In genomic region chr1:232990729-232991128, GRCh38 we compare ENCODE assay signal across 18 cellular contexts. TPM values are rescaled to one million over a fixed set of nuclear protein-coding genes. Genes with fewer than 3 reads are reported as not detected.
DNase-seq lines count a peak whose midpoint lies in the region; ATAC-seq lines count a peak whose summit lies in the region.
"Had no signal": no experiment of that assay in that cellular context is flagged by ENCODE, and none has a peak within 500 bp of the region (broad histone marks: within the 10 kb centered on the region; RNA-seq: fewer than 3 reads in every experiment).

No MANE protein-coding gene starts in this region.

- DNase-seq in activated naive CD8-positive, alpha-beta T cell treated with anti-CD3 and anti-CD28 coated beads, Interleukin-2, amount 10 ng/mL, durations not matched to agents 7 days and 5 days, result no peak
- no peak for DNase-seq in activated naive CD8-positive, alpha-beta T cell treated with anti-CD3 and anti-CD28 coated beads for 36 hours
- DNase-seq in neuronal stem cell (ENCODE audit: low spot score) (no peak), activated T-cell treated with anti-CD3 and anti-CD28 coated beads for 4 hours (no peak)
- DNase-seq in stimulated activated naive CD4-positive, alpha-beta T cell (lab: John Stamatoyannopoulos, UW), result no peak
- DNase-seq: ACHN; BE2C; C1 segment of cervical spinal cord; CD4-positive, CD25-positive, alpha-beta regulatory T cell; CD8-positive, alpha-beta memory T cell; COR-L47; DMS 273 treated with DMSO at 0.1 percent for 48 hours; DMS53; GM23248 had no signal

- H3K27ac Mint-ChIP-seq in activated naive CD8-positive, alpha-beta T cell treated with anti-CD3 and anti-CD28 coated beads, Interleukin-2, amount 10 ng/mL, durations not matched to agents 7 days and 5 days, result no peak overlapping the region
- no peak overlapping the region for H3K27ac Mint-ChIP-seq in activated naive CD8-positive, alpha-beta T cell treated with anti-CD3 and anti-CD28 coated beads for 36 hours
- no peak overlapping the region for H3K27ac Mint-ChIP-seq in stimulated activated memory B cell treated with anti-CD40 and anti-IgM and Interleukin-4, amounts not matched to agents 10 μg/mL and 1 μg/mL and 100 μg/mL, for 72 hours

- H3K27me3 Mint-ChIP-seq in activated naive CD8-positive, alpha-beta T cell treated with anti-CD3 and anti-CD28 coated beads, Interleukin-2, amount 10 ng/mL, durations not matched to agents 7 days and 5 days, result no peaks in the 10 kb centered on the region
- no peaks in the 10 kb centered on the region for H3K27me3 Mint-ChIP-seq in activated naive CD8-positive, alpha-beta T cell treated with anti-CD3 and anti-CD28 coated beads for 36 hours
- H3K27me3 Mint-ChIP-seq in stimulated activated memory B cell treated with anti-CD40 and anti-IgM and Interleukin-4, amounts not matched to agents 10 μg/mL and 1 μg/mL and 100 μg/mL, for 72 hours, result no peaks in the 10 kb centered on the region
- H3K27me3 Mint-ChIP-seq: CD4-positive, CD25-positive, alpha-beta regulatory T cell; CD8-positive, alpha-beta memory T cell had no signal

- H3K4me3 Mint-ChIP-seq in activated naive CD8-positive, alpha-beta T cell treated with anti-CD3 and anti-CD28 coated beads, Interleukin-2, amount 10 ng/mL, durations not matched to agents 7 days and 5 days, result no peak overlapping the region
- H3K4me3 Mint-ChIP-seq in activated naive CD8-positive, alpha-beta T cell treated with anti-CD3 and anti-CD28 coated beads for 36 hours, result no peak overlapping the region
- no peak overlapping the region for H3K4me3 Mint-ChIP-seq in stimulated activated memory B cell treated with anti-CD40 and anti-IgM and Interleukin-4, amounts not matched to agents 10 μg/mL and 1 μg/mL and 100 μg/mL, for 72 hours
- H3K4me3 Mint-ChIP-seq: CD4-positive, CD25-positive, alpha-beta regulatory T cell; CD8-positive, alpha-beta memory T cell had no signal

- H3K23ac ChIP-seq in neuronal stem cell (ENCODE audit: low read depth, low read length, poor library complexity), result peak overlapping the region; percentile 80

- peak; percentile 30 for ATAC-seq in activated naive CD8-positive, alpha-beta T cell treated with anti-CD3 and anti-CD28 coated beads, Interleukin-2, amount 10 ng/mL, durations not matched to agents 7 days and 5 days (ENCODE audit: low read depth)
- ATAC-seq in stimulated activated memory B cell treated with anti-CD40 and anti-IgM and Interleukin-4, amounts not matched to agents 10 μg/mL and 1 μg/mL and 100 μg/mL, for 72 hours, result peak; percentile 20
- ATAC-seq in GM18502 (IDR thresholded peaks at IDR 0.05; ENCODE audit: poor library complexity, unreplicated experiment), result no peak

- peaks cover 24% of the 10 kb centered on the region for H3K9me3 ChIP-seq in KOPT-K1 (ENCODE audit: insufficient read depth, low read length, poor library complexity, severe bottlenecking)
- peaks cover 7 to 12% of the 10 kb centered on the region in 2 donors for H3K9me3 ChIP-seq in neuronal stem cell (replicated peaks in 1 of 2; ENCODE audit: control insufficient read depth in 2 of 2, insufficient read depth in 1 of 2, low read depth in 1 of 2, low read length in 2 of 2)
- H3K9me3 ChIP-seq: BE2C had no signal

- no peak overlapping the region for H3K4me2 ChIP-seq in neuronal stem cell (ENCODE audit: insufficient read depth, low read length, poor library complexity, severe bottlenecking)

- POLR2A ChIA-PET in activated naive CD8-positive, alpha-beta T cell treated with anti-CD3 and anti-CD28 coated beads, Interleukin-2, amount 10 ng/mL, durations not matched to agents 7 days and 5 days (lab: Charles Lee), result no interaction called here

- no peaks in the 10 kb centered on the region for H3K27me3 ChIP-seq in neuronal stem cell (ENCODE audit: control insufficient read depth in 3 of 3, insufficient read depth in 3 of 3, low read depth in 1 of 3, low read length in 3 of 3)
- H3K27me3 ChIP-seq: BE2C had no signal

- H3K9me3 Mint-ChIP-seq in activated naive CD8-positive, alpha-beta T cell treated with anti-CD3 and anti-CD28 coated beads, Interleukin-2, amount 10 ng/mL, durations not matched to agents 7 days and 5 days, result peaks cover 13% of the 10 kb centered on the region
- peaks cover 14% of the 10 kb centered on the region for H3K9me3 Mint-ChIP-seq in activated naive CD8-positive, alpha-beta T cell treated with anti-CD3 and anti-CD28 coated beads for 36 hours
- H3K9me3 Mint-ChIP-seq in stimulated activated memory B cell treated with anti-CD40 and anti-IgM and Interleukin-4, amounts not matched to agents 10 μg/mL and 1 μg/mL and 100 μg/mL, for 72 hours, result peaks cover 19% of the 10 kb centered on the region

- peaks cover 6% of the 10 kb centered on the region for H3K79me1 ChIP-seq in neuronal stem cell (ENCODE audit: low read depth, low read length)

- peaks cover 8% of the 10 kb centered on the region for H3K4me1 Mint-ChIP-seq in activated naive CD8-positive, alpha-beta T cell treated with anti-CD3 and anti-CD28 coated beads, Interleukin-2, amount 10 ng/mL, durations not matched to agents 7 days and 5 days
- H3K4me1 Mint-ChIP-seq in activated naive CD8-positive, alpha-beta T cell treated with anti-CD3 and anti-CD28 coated beads for 36 hours, result peaks cover 6% of the 10 kb centered on the region
- no peaks in the 10 kb centered on the region for H3K4me1 Mint-ChIP-seq in stimulated activated memory B cell treated with anti-CD40 and anti-IgM and Interleukin-4, amounts not matched to agents 10 μg/mL and 1 μg/mL and 100 μg/mL, for 72 hours
- H3K4me1 Mint-ChIP-seq: CD4-positive, CD25-positive, alpha-beta regulatory T cell; CD8-positive, alpha-beta memory T cell had no signal

- no peak overlapping the region for H3K9ac ChIP-seq in neuronal stem cell (ENCODE audit: low read depth, low read length, poor library complexity)
- H3K9ac ChIP-seq: GM23248 had no signal

- H3K36me3 Mint-ChIP-seq in activated naive CD8-positive, alpha-beta T cell treated with anti-CD3 and anti-CD28 coated beads, Interleukin-2, amount 10 ng/mL, durations not matched to agents 7 days and 5 days, result peaks cover 42% of the 10 kb centered on the region
- peaks cover 29% of the 10 kb centered on the region for H3K36me3 Mint-ChIP-seq in activated naive CD8-positive, alpha-beta T cell treated with anti-CD3 and anti-CD28 coated beads for 36 hours
- H3K36me3 Mint-ChIP-seq in stimulated activated memory B cell treated with anti-CD40 and anti-IgM and Interleukin-4, amounts not matched to agents 10 μg/mL and 1 μg/mL and 100 μg/mL, for 72 hours, result peaks cover 61% of the 10 kb centered on the region

- H2AK5ac ChIP-seq in neuronal stem cell (ENCODE audit: low read depth, low read length), result peak overlapping the region; percentile 37

- H4K8ac ChIP-seq in neuronal stem cell (ENCODE audit: low read depth, low read length), result no peak overlapping the region

- H3K14ac ChIP-seq in neuronal stem cell (ENCODE audit: low read length), result no peak overlapping the region

- H2BK15ac ChIP-seq in neuronal stem cell (ENCODE audit: low read length), result peak overlapping the region; percentile 37

- H3K4ac ChIP-seq in neuronal stem cell (ENCODE audit: low read length), result no peak overlapping the region

- WGBS in neuronal stem cell (ENCODE audit: extremely low coverage in 2 of 2, insufficient read length in 2 of 2, insufficient replicate concordance in 1 of 2), 2 donors, result no CpG with 5 or more reads among the region's 9 CpGs

- peak overlapping the region; percentile 41 for H2BK12ac ChIP-seq in neuronal stem cell (ENCODE audit: low read length)

- H3K27ac ChIP-seq in KOPT-K1 (ENCODE audit: low read depth, low read length, poor library complexity, severe bottlenecking) (peak overlapping the region; percentile 53), neuronal stem cell (replicated peaks; ENCODE audit: low read length) (no peak overlapping the region)
- H3K27ac ChIP-seq: GM23248 had no signal

- no peak overlapping the region for H2BK120ac ChIP-seq in neuronal stem cell (ENCODE audit: low read depth, low read length)

- peaks cover 0 to 2% of the 10 kb centered on the region in 2 donors for H3K4me1 ChIP-seq in neuronal stem cell (ENCODE audit: control insufficient read depth in 2 of 2, insufficient read depth in 1 of 2, low read depth in 1 of 2, low read length in 2 of 2)
- H3K4me1 ChIP-seq: BE2C, HAP-1 had no signal

- no peak overlapping the region for H3K4me3 ChIP-seq in neuronal stem cell (ENCODE audit: low read length in 2 of 2)
- H3K4me3 ChIP-seq: GM23248, HAP-1 had no signal

- no peak overlapping the region for H2BK5ac ChIP-seq in neuronal stem cell (ENCODE audit: low read length)

- peak overlapping the region; percentile 85 for H3K18ac ChIP-seq in neuronal stem cell (ENCODE audit: low read length)

- no peak overlapping the region for H2AFZ ChIP-seq in neuronal stem cell (ENCODE audit: low read length)
- H2AFZ ChIP-seq: GM23248 had no signal

- no peak overlapping the region for H4K91ac ChIP-seq in neuronal stem cell (ENCODE audit: low read depth, low read length, poor library complexity)

- H3K36me3 ChIP-seq in KOPT-K1 (ENCODE audit: insufficient read depth, low read length) (peaks cover 23% of the 10 kb centered on the region), neuronal stem cell (replicated peaks in 1 of 2; ENCODE audit: control insufficient read depth in 2 of 2, insufficient read depth in 2 of 2, low read length in 2 of 2) (peaks cover 2 to 8% of the 10 kb centered on the region in 2 donors)
- H3K36me3 ChIP-seq: BE2C, HAP-1 had no signal

RNA-seq across cellular contexts. Expression of gene NTPCR, which starts 40.3 kb away (rescaled TPM):
- 10 to 100 TPM; 26.2 to 27.1 TPM for total RNA-seq in activated naive CD8-positive, alpha-beta T cell treated with anti-CD3 and anti-CD28 coated beads, Interleukin-2, amount 10 ng/mL, durations not matched to agents 7 days and 5 days
- 10 to 100 TPM; 32.4 to 32.9 TPM for total RNA-seq in activated naive CD8-positive, alpha-beta T cell treated with anti-CD3 and anti-CD28 coated beads for 36 hours
- polyA plus RNA-seq in neuronal stem cell (2013, experiment 1 of 2), result 63.6 TPM
- polyA plus RNA-seq in neuronal stem cell (2013, experiment 2 of 2), result 65.4 TPM
